ENCODE assay signal across 8 cellular contexts in genomic region chr22:46087816-46088277, GRCh38.
DNase-seq lines count a peak whose midpoint lies in the region; ATAC-seq and TF ChIP-seq lines count a peak whose summit lies in the region.

No MANE protein-coding gene starts in this region.

- H3K27ac ChIP-seq in RWPE2 (ENCODE audit: poor library complexity, severe bottlenecking) (peak overlapping the region; percentile 99), ovary (peak overlapping the region; percentile 79 to 94)

- TF ChIP-seq CTCF in RWPE2 (IDR thresholded peaks at IDR 0.05; ENCODE audit: poor library complexity, severe bottlenecking) (no peak), ovary (IDR thresholded peaks at IDR 0.05) (no peak)

- H3K4me1 ChIP-seq in RWPE2 (ENCODE audit: insufficient read depth, poor library complexity, severe bottlenecking) (peaks cover 59% of the 10 kb centered on the region), ovary (ENCODE audit: insufficient read depth) (peaks cover 57% of the 10 kb centered on the region)

- ATAC-seq in RWPE2 (ENCODE audit: low read depth) (peak; percentile 19), GM21825 (IDR thresholded peaks at IDR 0.05; ENCODE audit: unreplicated experiment) (no peak), GM18868 (IDR thresholded peaks at IDR 0.05; ENCODE audit: unreplicated experiment) (no peak), HG03521 (IDR thresholded peaks at IDR 0.05; ENCODE audit: unreplicated experiment) (no peak)

- DNase-seq in DMS 273 (lab: John Stamatoyannopoulos, UW; ENCODE audit: unreplicated experiment) (peak; percentile 90), RWPE2 (ENCODE audit: low spot score) (peak; percentile 82), fibroblast of peridontal ligament (ENCODE audit: extremely low read depth) (peak; percentile 94), ovary (peak; percentile 88 to 97 (median 96)), NCI-H526 treated with DMSO at 0.1 percent for 48 hours (lab: John Stamatoyannopoulos, UW) (no peak)

- no peak for TF ChIP-seq POLR2A in ovary (IDR thresholded peaks at IDR 0.05)

- intact Hi-C loops in ovary (cut with DNase I): no loop called here

- H3K36me3 ChIP-seq in RWPE2 (ENCODE audit: low read depth) (peaks cover 90% of the 10 kb centered on the region), ovary (no peaks in the 10 kb centered on the region)

- WGBS in ovary, 3 donors: 0 to 7% (median 5%) methylated on average over 22 of the region's 22 CpGs

- no peaks in the 10 kb centered on the region for H3K9me3 ChIP-seq in RWPE2 (ENCODE audit: severe bottlenecking)
- no peaks in the 10 kb centered on the region for H3K9me3 ChIP-seq in ovary

- H3K4me3 ChIP-seq in RWPE2 (ENCODE audit: severe bottlenecking) (peak overlapping the region; percentile 64), ovary (peak overlapping the region; percentile 17)

- H3K27me3 ChIP-seq in RWPE2 (ENCODE audit: insufficient read depth, poor library complexity, severe bottlenecking): no peaks in the 10 kb centered on the region
- H3K27me3 ChIP-seq in ovary: no peaks in the 10 kb centered on the region

- no peak for TF ChIP-seq EP300 in ovary (IDR thresholded peaks at IDR 0.05)
